ENCODE assay signal across 2 cellular contexts in the genomic region with DNA sequence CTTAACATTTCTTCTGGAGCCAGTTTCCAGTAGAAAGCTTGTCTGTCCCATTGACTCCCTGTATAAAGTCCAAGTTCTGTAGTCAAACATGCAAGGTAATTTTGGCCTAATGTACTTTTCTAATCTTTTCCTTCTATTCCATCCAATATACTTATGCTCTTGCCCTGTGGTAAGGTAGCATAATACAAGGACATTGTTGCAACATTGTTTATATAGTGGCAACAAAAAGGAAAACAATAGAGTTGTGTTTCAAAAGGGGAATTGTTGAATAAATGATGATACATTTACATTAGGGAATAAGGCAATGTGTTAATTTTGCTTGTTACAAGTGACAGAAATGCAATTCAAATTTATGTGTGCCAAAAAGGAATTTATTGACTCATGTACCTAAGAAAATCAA.
TF ChIP-seq lines count a peak whose summit lies in the region.

No MANE protein-coding gene starts in this region.

TF ChIP-seq in IMR-90, 13 proteins besides CTCF, POLR2A, EP300 and RAD21:
- TF ChIP-seq CHD1 (IDR thresholded peaks at IDR 0.05; ENCODE audit: low read depth, low read length) (no peak), CEBPB (IDR thresholded peaks at IDR 0.05; ENCODE audit: low read depth, low read length) (peak; percentile 64; the same call in 1 of the 2 replicates)

TF ChIP-seq in H1, 55 proteins besides CTCF, POLR2A, EP300 and RAD21:
- TF ChIP-seq, protein P1, sequence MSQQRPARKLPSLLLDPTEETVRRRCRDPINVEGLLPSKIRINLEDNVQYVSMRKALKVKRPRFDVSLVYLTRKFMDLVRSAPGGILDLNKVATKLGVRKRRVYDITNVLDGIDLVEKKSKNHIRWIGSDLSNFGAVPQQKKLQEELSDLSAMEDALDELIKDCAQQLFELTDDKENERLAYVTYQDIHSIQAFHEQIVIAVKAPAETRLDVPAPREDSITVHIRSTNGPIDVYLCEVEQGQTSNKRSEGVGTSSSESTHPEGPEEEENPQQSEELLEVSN (IDR thresholded peaks at IDR 0.05) = no peak
